In genomic region chr9:137128158-137129088, GRCh38 we compare ENCODE assay signal across 9 cellular contexts. TPM values are rescaled to one million over a fixed set of nuclear protein-coding genes. Genes with fewer than 3 reads are reported as not detected.
DNase-seq lines count a peak whose midpoint lies in the region; ATAC-seq, FAIRE-seq and TF ChIP-seq lines count a peak whose summit lies in the region.
"Had no signal": no experiment of that assay in that cellular context is flagged by ENCODE, and none has a peak within 500 bp of the region (broad histone marks: within the 10 kb centered on the region; RNA-seq: fewer than 3 reads in every experiment).

No MANE protein-coding gene starts in this region.

- H3K27ac Mint-ChIP-seq in activated T-helper 17 cell treated with anti-CD3 and anti-CD28 coated beads, Interleukin-2, amount 50 U/mL, for 72 hours: peak overlapping the region; percentile 98

- H3K9me3 ChIP-seq in BLaER1: no peaks in the 10 kb centered on the region
- no peaks in the 10 kb centered on the region for H3K9me3 ChIP-seq in kidney (ENCODE audit: control insufficient read depth in 1 of 2, low read length in 2 of 2)
- H3K9me3 ChIP-seq in testis: no peaks in the 10 kb centered on the region

- FAIRE-seq in kidney (lab: Jason Lieb, UNC): no peak

- H3K4me3 Mint-ChIP-seq in activated T-helper 17 cell treated with anti-CD3 and anti-CD28 coated beads, Interleukin-2, amount 50 U/mL, for 72 hours: peak overlapping the region; percentile 99

- WGBS in testis, 2 donors: 48 to 49% methylated on average over 30 of the region's 30 CpGs

- ATAC-seq in HG02870 (IDR thresholded peaks at IDR 0.05; ENCODE audit: unreplicated experiment) (peak; percentile 5), GM18909 (IDR thresholded peaks at IDR 0.05; ENCODE audit: poor library complexity, unreplicated experiment) (no peak)
- no peak for ATAC-seq in activated T-helper 17 cell treated with anti-CD3 and anti-CD28 coated beads, Interleukin-2, amount 50 U/mL, for 72 hours (replicated peaks)

- peak overlapping the region; percentile 92 for H3K27ac ChIP-seq in BLaER1
- H3K27ac ChIP-seq in kidney (ENCODE audit: low read depth in 2 of 2, low read length in 2 of 2): no peak overlapping the region
- H3K27ac ChIP-seq in testis: peak overlapping the region in 1 of 2 donors; percentile 45

- peaks cover 18% of the 10 kb centered on the region for H3K36me3 Mint-ChIP-seq in activated T-helper 17 cell treated with anti-CD3 and anti-CD28 coated beads, Interleukin-2, amount 50 U/mL, for 72 hours (ENCODE audit: low read depth)

- H3K4me3 ChIP-seq in BLaER1 (peak overlapping the region; percentile 82), kidney (ENCODE audit: low read length in 2 of 2) (peak overlapping the region; percentile 72 to 77), testis (peak overlapping the region; percentile 72 to 84)

- peak overlapping the region; percentile 91 for H3K4me2 ChIP-seq in BLaER1

- no peaks in the 10 kb centered on the region for H4K20me1 ChIP-seq in BLaER1

- intact Hi-C loops in kidney (cut with DNase I) (no loop called here), testis (cut with DNase I; ENCODE audit: low total_unique reads) (no loop called here)

- no peak for TF ChIP-seq CTCF in kidney (IDR thresholded peaks at IDR 0.05; ENCODE audit: borderline replicate concordance, extremely low read depth, insufficient read depth)
- no peak for TF ChIP-seq CTCF in testis (IDR thresholded peaks at IDR 0.05)

- H3K27me3 Mint-ChIP-seq in activated T-helper 17 cell treated with anti-CD3 and anti-CD28 coated beads, Interleukin-2, amount 50 U/mL, for 72 hours: no peaks in the 10 kb centered on the region

- no peaks in the 10 kb centered on the region for H3K36me3 ChIP-seq in BLaER1
- no peaks in the 10 kb centered on the region for H3K36me3 ChIP-seq in kidney (ENCODE audit: control insufficient read depth in 1 of 2, insufficient read depth in 2 of 2, low read length in 2 of 2)
- no peaks in the 10 kb centered on the region for H3K36me3 ChIP-seq in testis (ENCODE audit: low read depth, missing control alignments)

- TF ChIP-seq POLR2A in testis (IDR thresholded peaks at IDR 0.05): no peak

- DNase-seq in kidney (no peak), testis (no peak), cerebellar nuclear complex (lab: John Stamatoyannopoulos, UW) (no peak)
- no peak for DNase-seq in activated CD8-positive, alpha-beta memory T cell treated with anti-CD3 and anti-CD28 coated beads for 24 hours

- H3K27me3 ChIP-seq in BLaER1 (no peaks in the 10 kb centered on the region; the same call in 1 of the 2 replicates), testis (no peaks in the 10 kb centered on the region)

- peaks cover 16% of the 10 kb centered on the region for H3K4me1 Mint-ChIP-seq in activated T-helper 17 cell treated with anti-CD3 and anti-CD28 coated beads, Interleukin-2, amount 50 U/mL, for 72 hours

- H3K9me3 Mint-ChIP-seq in activated T-helper 17 cell treated with anti-CD3 and anti-CD28 coated beads, Interleukin-2, amount 50 U/mL, for 72 hours: no peaks in the 10 kb centered on the region

- H3K9ac ChIP-seq in BLaER1 (peak overlapping the region; percentile 89), kidney (ENCODE audit: low read length in 2 of 2) (peak overlapping the region; percentile 20 to 58)

- H3K4me1 ChIP-seq in BLaER1: peaks cover 69% of the 10 kb centered on the region
- H3K4me1 ChIP-seq in kidney (ENCODE audit: control insufficient read depth in 1 of 2, insufficient read depth in 1 of 2, low read depth in 1 of 2, low read length in 2 of 2): peaks cover 0 to 16% of the 10 kb centered on the region in 2 donors
- H3K4me1 ChIP-seq in testis: peaks cover 19% of the 10 kb centered on the region

RNA-seq across cellular contexts. Expression of gene GRIN1, which starts 10.5 kb away (rescaled TPM):
- total RNA-seq in activated T-helper 17 cell treated with anti-CD3 and anti-CD28 coated beads, Interleukin-2, amount 50 U/mL, for 72 hours: 1 to 10 TPM in 1 of 2 donors, under 1 TPM in 1; 0.06 to 1.2 TPM
- total RNA-seq in kidney: 0.47 TPM
- not detected for polyA plus RNA-seq in kidney (ENCODE audit: insufficient read depth, low read depth, low replicate concordance)
- 1 to 10 TPM; 1.5 to 3.8 TPM for total RNA-seq in testis
- 0.79 TPM for polyA plus RNA-seq in testis (ENCODE audit: insufficient read depth, low read depth, low replicate concordance)

RNA-seq across cellular contexts. Expression of gene DPP7, which starts 13.9 kb away (rescaled TPM):
- 100 to 1,000 TPM; 219 to 255 TPM for total RNA-seq in activated T-helper 17 cell treated with anti-CD3 and anti-CD28 coated beads, Interleukin-2, amount 50 U/mL, for 72 hours
- 164 TPM for total RNA-seq in kidney
- 205 TPM for polyA plus RNA-seq in kidney (ENCODE audit: insufficient read depth, low read depth, low replicate concordance)
- total RNA-seq in testis: 100 to 1,000 TPM; 207 to 215 TPM
- 242 TPM for polyA plus RNA-seq in testis (ENCODE audit: insufficient read depth, low read depth, low replicate concordance)

RNA-seq across cellular contexts. Expression of gene LRRC26, which starts 41.4 kb away (rescaled TPM):
- total RNA-seq in activated T-helper 17 cell treated with anti-CD3 and anti-CD28 coated beads, Interleukin-2, amount 50 U/mL, for 72 hours: not detected
- 0.25 TPM for total RNA-seq in kidney
- not detected for polyA plus RNA-seq in kidney (ENCODE audit: insufficient read depth, low read depth, low replicate concordance)
- 1 to 10 TPM; 2.4 to 5.1 TPM for total RNA-seq in testis
- polyA plus RNA-seq in testis (ENCODE audit: insufficient read depth, low read depth, low replicate concordance): not detected
- total RNA-seq: pulmonary artery endothelial cell had no signal

RNA-seq across cellular contexts. Expression of gene MAN1B1, which starts 41.6 kb away (rescaled TPM):
- total RNA-seq in activated T-helper 17 cell treated with anti-CD3 and anti-CD28 coated beads, Interleukin-2, amount 50 U/mL, for 72 hours: 10 to 100 TPM; 38.2 to 67.6 TPM
- total RNA-seq in kidney (63.2 TPM), testis (100 to 1,000 TPM; 122 to 124 TPM)
- polyA plus RNA-seq in kidney (ENCODE audit: insufficient read depth, low read depth, low replicate concordance) (57.3 TPM), testis (ENCODE audit: insufficient read depth, low read depth, low replicate concordance) (62.2 TPM)

RNA-seq across cellular contexts. Expression of gene TMEM210, which starts 43.4 kb away (rescaled TPM):
- not detected for total RNA-seq in activated T-helper 17 cell treated with anti-CD3 and anti-CD28 coated beads, Interleukin-2, amount 50 U/mL, for 72 hours
- total RNA-seq in kidney (not detected), testis (10 to 100 TPM; 19.8 to 37.9 TPM)
- polyA plus RNA-seq in kidney (ENCODE audit: insufficient read depth, low read depth, low replicate concordance) (not detected), testis (ENCODE audit: insufficient read depth, low read depth, low replicate concordance) (83.2 TPM)
- total RNA-seq: pulmonary artery endothelial cell had no signal
